In genomic region chr22:40040927-40041326, GRCh38 we compare ENCODE assay signal across 8 cellular contexts. TPM values are rescaled to one million over a fixed set of nuclear protein-coding genes. Genes with fewer than 3 reads are reported as not detected.
A peak's percentile ranks its signal among the peaks of the same experiment; 100 is the strongest.
DNase-seq lines count a peak whose midpoint lies in the region; ATAC-seq lines count a peak whose summit lies in the region.

No MANE protein-coding gene starts in this region.

- no peak for ATAC-seq in GM18502 (IDR thresholded peaks at IDR 0.05; ENCODE audit: poor library complexity, unreplicated experiment)

- DNase-seq in Caki2 (ENCODE audit: low read depth) (peak; percentile 59), NCI-H1105 treated with DMSO at 0.1 percent for 48 hours (lab: John Stamatoyannopoulos, UW) (peak; percentile 94), cerebellar cortex (ENCODE audit: low spot score) (peak; percentile 84), occipital lobe (lab: John Stamatoyannopoulos, UW) (peak; percentile 44), SK-N-DZ (ENCODE audit: low spot score) (no peak), GM19238 (ENCODE audit: insufficient read length, low spot score) (no peak), 8988T (no peak)

- in situ Hi-C loops in Caki2 (cut with HindIII; ENCODE audit: low pct_unique_long_range_greater_than_20kb, low sequenced_read_pairs): no loop called here

RNA-seq across cellular contexts. Expression of gene FAM83F, which starts 46.2 kb away (rescaled TPM):
- not detected in 2 replicates for total RNA-seq in Caki2 (2014; rRNA removed; shearing (Covaris generic); ENCODE audit: low replicate concordance)
- 0.78 TPM for total RNA-seq in occipital lobe
- not detected in 2 replicates for polyA plus RNA-seq in SK-N-DZ (2014; cell fraction: cytosol; rRNA removed)
- polyA plus RNA-seq in SK-N-DZ (2014; cell fraction: nucleus; rRNA removed): 0.01 TPM in 1 of 2 replicates, not detected in the other

Comparison
In these comparisons a context has a peak if more than half of its experiments do, and no peak if none do; other contexts are left out.
1. DNase-seq: peak in Caki2 (single experiment), NCI-H1105 treated with DMSO at 0.1 percent for 48 hours (single experiment), cerebellar cortex (single experiment) and occipital lobe (single experiment); none in SK-N-DZ (single experiment), GM19238 (single experiment) and 8988T (single experiment).